8 cellular contexts compared by ENCODE assay signal in the genomic region with DNA sequence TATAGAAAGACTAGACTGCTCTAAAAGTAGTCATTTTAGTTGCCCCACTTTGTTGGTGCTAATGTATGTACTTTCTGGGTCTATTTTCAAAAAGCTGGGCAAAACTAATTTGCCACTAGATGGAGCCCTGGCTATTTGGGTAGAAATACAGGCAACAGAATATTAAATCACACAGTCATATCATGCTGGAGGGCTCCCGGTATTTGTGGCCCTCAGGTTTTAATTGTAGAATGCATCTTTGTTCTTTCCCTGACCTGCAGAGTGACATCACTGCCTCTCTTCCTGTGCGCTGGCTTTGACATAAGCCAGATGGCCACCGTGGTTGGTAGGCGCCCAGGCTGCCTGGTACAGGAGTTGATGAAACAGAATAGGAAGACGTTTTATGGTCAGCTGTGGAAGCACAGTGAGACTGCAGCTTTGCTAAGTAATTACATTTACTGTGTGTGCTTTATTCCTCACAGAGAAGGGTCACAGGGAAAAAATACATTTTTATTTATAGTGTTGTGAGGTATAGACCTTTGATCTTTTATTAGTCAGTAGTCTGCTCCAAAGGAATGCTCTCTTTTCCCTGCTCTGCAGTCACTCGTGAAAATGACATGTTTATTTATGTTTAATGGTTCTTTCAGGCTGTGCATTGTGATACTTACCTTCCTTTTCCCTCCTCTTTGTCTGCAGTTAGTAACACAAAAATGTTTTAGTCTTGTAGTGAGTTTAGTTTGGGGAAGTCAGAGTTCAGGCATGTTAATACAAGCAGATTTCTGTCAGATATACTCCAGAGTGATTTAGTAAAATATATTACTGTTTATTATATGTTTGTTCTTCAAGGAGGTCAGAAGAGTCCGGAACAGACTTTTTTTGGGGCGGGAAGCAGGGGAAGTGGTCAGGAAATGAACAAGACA. TPM values are rescaled to one million over a fixed set of nuclear protein-coding genes. Genes with fewer than 3 reads are reported as not detected.
A peak's percentile ranks its signal among the peaks of the same experiment; 100 is the strongest.
DNase-seq lines count a peak whose midpoint lies in the region; ATAC-seq, FAIRE-seq and TF ChIP-seq lines count a peak whose summit lies in the region.

No MANE protein-coding gene starts in this region.

- peak; percentile 66 for FAIRE-seq in D721Med (lab: Jason Lieb, UNC)
- no peak for FAIRE-seq in HTR-8/SVneo (lab: Jason Lieb, UNC)

- H3K27ac ChIP-seq in foreskin keratinocyte, result peak overlapping the region; percentile 7

- no peaks in the 10 kb centered on the region for H3K27me3 ChIP-seq in foreskin keratinocyte

- ATAC-seq in foreskin keratinocyte (peak; percentile 87), HG02973 (IDR thresholded peaks at IDR 0.05; ENCODE audit: unreplicated experiment) (no peak)

- TF ChIP-seq CTCF in D721Med (IDR thresholded peaks at IDR 0.05; ENCODE audit: insufficient read depth, missing control alignments) (peak; percentile 74), foreskin keratinocyte (conservative IDR thresholded peaks at IDR 0.05) (peak; percentile 95)

- peaks cover 24% of the 10 kb centered on the region for H3K4me1 ChIP-seq in foreskin keratinocyte

- DNase-seq in D721Med (ENCODE audit: insufficient read length, low spot score) (no peak), HTR-8/SVneo (ENCODE audit: insufficient read length, low spot score) (peak; percentile 31), SK-N-DZ (ENCODE audit: low spot score) (peak; percentile 98), foreskin keratinocyte (peak; percentile 66 to 81), renal cortical epithelial cell (ENCODE audit: low read depth) (peak; percentile 55), HuH-7 (ENCODE audit: low spot score) (no peak), mesenteric fat pad (ENCODE audit: low spot score) (no peak)

RNA-seq across cellular contexts. Expression of gene MSRB3, which starts 28.4 kb away (rescaled TPM):
- 0.03 TPM in 1 of 2 replicates, not detected in the other for polyA plus RNA-seq in SK-N-DZ (2014; cell fraction: cytosol; rRNA removed)
- polyA plus RNA-seq in SK-N-DZ (2014; cell fraction: nucleus; rRNA removed), result not detected in 2 replicates
- 12.3 and 16.4 TPM in 2 replicates for total RNA-seq in foreskin keratinocyte
- polyA plus RNA-seq in foreskin keratinocyte, result 8.6 and 9.4 TPM in 2 replicates
- 7.8 and 21.4 TPM in 2 replicates for total RNA-seq in renal cortical epithelial cell
- 81.1 TPM for total RNA-seq in mesenteric fat pad

Comparison
In these comparisons a context has a peak if more than half of its experiments do, and no peak if none do; other contexts are left out.
1. DNase-seq: peak in HTR-8/SVneo (single experiment), SK-N-DZ (single experiment), foreskin keratinocyte (2 of 2) and renal cortical epithelial cell (single experiment); none in D721Med (single experiment), HuH-7 (single experiment) and mesenteric fat pad (single experiment).